In genomic region chr11:93662177-93662575, GRCh38 we compare ENCODE assay signal across 8 cellular contexts. TPM values are rescaled to one million over a fixed set of nuclear protein-coding genes. Genes with fewer than 3 reads are reported as not detected.
DNase-seq lines count a peak whose midpoint lies in the region; ATAC-seq and TF ChIP-seq lines count a peak whose summit lies in the region.

No MANE protein-coding gene starts in this region.

- DNase-seq in GM06990 (ENCODE audit: extremely low read depth, insufficient read length) = no peak
- DNase-seq in epithelial cell of esophagus (ENCODE audit: low read depth) = no peak
- no peak for DNase-seq in prostate gland (ENCODE audit: low spot score)
- no peak for DNase-seq in DMS79 (lab: John Stamatoyannopoulos, UW)
- no peak for DNase-seq in NCI-H2107 (lab: John Stamatoyannopoulos, UW)
- no peak for DNase-seq in SHP77 (lab: John Stamatoyannopoulos, UW)

- 20% methylated on average over 4 of the region's 4 CpGs for WGBS in prostate gland

- H3K27me3 ChIP-seq in GM06990 (replicated peaks; ENCODE audit: control insufficient read depth, insufficient read depth, low read length) = no peaks in the 10 kb centered on the region
- no peaks in the 10 kb centered on the region for H3K27me3 ChIP-seq in OCI-LY3 (ENCODE audit: low read depth, low read length)
- H3K27me3 ChIP-seq in prostate gland (replicated peaks; ENCODE audit: insufficient read depth) = no peaks in the 10 kb centered on the region

- no peaks in the 10 kb centered on the region for H3K9me3 ChIP-seq in OCI-LY3 (ENCODE audit: insufficient read depth, low read length)
- H3K9me3 ChIP-seq in prostate gland = no peaks in the 10 kb centered on the region

- peaks cover 62% of the 10 kb centered on the region for H3K79me2 ChIP-seq in OCI-LY3 (ENCODE audit: low read length)

- peak overlapping the region; percentile 73 for H3K27ac ChIP-seq in OCI-LY3 (ENCODE audit: low read length)
- H3K27ac ChIP-seq in prostate gland = peak overlapping the region; percentile 85 to 89

- ATAC-seq in GM21723 (IDR thresholded peaks at IDR 0.05; ENCODE audit: unreplicated experiment) = peak; percentile 12

- H3K9ac ChIP-seq in OCI-LY3 (ENCODE audit: low read length) = peak overlapping the region; percentile 96

- peak overlapping the region; percentile 75 for H2AFZ ChIP-seq in OCI-LY3 (ENCODE audit: low read depth, low read length)

- intact Hi-C loops in prostate gland (cut with DNase I) = loop anchor here (10.0 kb wide), 1 partner anchor 123 kb away; the partner anchor contains the start of gene MED17

- H3K4me1 ChIP-seq in OCI-LY3 (ENCODE audit: low read length) (peaks cover 22% of the 10 kb centered on the region), prostate gland (replicated peaks) (peaks cover 3% of the 10 kb centered on the region)

- no peak for TF ChIP-seq CTCF in GM06990 (IDR thresholded peaks at IDR 0.05; ENCODE audit: insufficient read depth, low read length, poor library complexity, severe bottlenecking)
- TF ChIP-seq CTCF in OCI-LY3 (IDR thresholded peaks at IDR 0.05; ENCODE audit: low read depth, low read length) = no peak
- no peak for TF ChIP-seq CTCF in epithelial cell of esophagus (IDR thresholded peaks at IDR 0.05; ENCODE audit: insufficient read depth, low read depth, low read length, missing control alignments)
- no peak for TF ChIP-seq CTCF in prostate gland (IDR thresholded peaks at IDR 0.05)

- H3K4me3 ChIP-seq in GM06990 (replicated peaks; ENCODE audit: low read depth, low read length) = peak overlapping the region; percentile 98
- H3K4me3 ChIP-seq in OCI-LY3 (ENCODE audit: low read length) = peak overlapping the region; percentile 92
- H3K4me3 ChIP-seq in epithelial cell of esophagus (ENCODE audit: low read length) = peak overlapping the region; percentile 92
- H3K4me3 ChIP-seq in prostate gland = peak overlapping the region; percentile 77 to 79

- H3K4me2 ChIP-seq in OCI-LY3 (ENCODE audit: low read length) = peak overlapping the region; percentile 70

- TF ChIP-seq POLR2A in prostate gland (IDR thresholded peaks at IDR 0.05) = no peak

- H3K36me3 ChIP-seq in GM06990 (ENCODE audit: control insufficient read depth, insufficient read depth, low read length) (no peaks in the 10 kb centered on the region), OCI-LY3 (replicated peaks; ENCODE audit: low read depth, low read length) (peaks cover 32% of the 10 kb centered on the region), prostate gland (no peaks in the 10 kb centered on the region)

- H4K20me1 ChIP-seq in OCI-LY3 (ENCODE audit: insufficient read depth, low read length) = peaks cover 12% of the 10 kb centered on the region

RNA-seq across cellular contexts. Expression of gene CEP295, which starts 0.7 kb away (rescaled TPM):
- total RNA-seq in prostate gland = 10 to 100 TPM; 13.6 to 21.9 TPM
